8 cellular contexts compared by ENCODE assay signal in the genomic region with DNA sequence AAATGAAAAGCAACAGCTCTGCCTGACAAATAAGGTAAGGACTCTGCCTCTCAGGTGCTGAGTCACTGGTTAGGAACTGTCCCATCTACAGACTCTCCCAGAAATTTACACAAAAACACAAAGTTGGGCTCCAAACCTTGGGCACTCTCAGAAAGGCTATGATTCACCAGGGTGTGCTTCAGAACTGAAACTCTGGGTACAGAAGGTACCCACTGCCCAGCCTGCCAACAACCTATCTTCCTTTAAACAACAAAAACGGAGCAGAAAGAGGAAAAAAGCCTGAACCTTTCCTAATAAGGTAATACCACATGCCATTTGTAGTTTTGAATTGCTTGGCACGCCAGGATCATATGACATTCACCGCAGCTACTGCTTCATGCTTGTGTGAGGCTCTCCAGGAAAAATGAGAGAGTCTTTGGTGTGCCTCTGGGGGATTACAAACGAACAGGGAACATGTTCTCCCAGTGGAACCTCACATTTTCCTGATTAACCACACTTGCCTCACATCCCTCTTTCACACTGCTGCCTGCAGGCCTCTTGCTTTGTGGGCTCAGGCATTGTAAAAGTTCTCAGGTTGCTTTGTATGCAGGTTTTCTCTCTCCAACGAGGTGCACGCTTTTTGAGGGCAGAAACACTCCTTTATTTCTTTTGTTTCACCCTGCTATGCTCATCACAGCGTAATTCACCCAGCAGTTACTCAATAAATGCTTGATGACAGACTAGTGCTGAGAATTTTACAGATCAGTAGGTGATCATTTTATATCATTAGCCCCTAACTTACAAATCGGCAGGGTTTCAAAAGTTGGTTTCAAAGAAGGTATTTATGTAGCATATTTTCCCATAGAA.
A peak's percentile ranks its signal among the peaks of the same experiment; 100 is the strongest.
DNase-seq lines count a peak whose midpoint lies in the region; ATAC-seq, FAIRE-seq and TF ChIP-seq lines count a peak whose summit lies in the region.

No MANE protein-coding gene starts in this region.

- TF ChIP-seq CTCF in bronchial epithelial cell (IDR thresholded peaks at IDR 0.05; ENCODE audit: insufficient read depth, low read length, severe bottlenecking) = no peak
- TF ChIP-seq CTCF in lower lobe of right lung (IDR thresholded peaks at IDR 0.05) = no peak

- H3K4me3 ChIP-seq in bronchial epithelial cell (ENCODE audit: low read depth, low read length) = peak overlapping the region; percentile 19
- no peak overlapping the region for H3K4me3 ChIP-seq in lower lobe of right lung
- H3K4me3 ChIP-seq in urinary bladder (ENCODE audit: low read depth, low read length) = no peak overlapping the region

- no peaks in the 10 kb centered on the region for H3K9me3 ChIP-seq in lower lobe of right lung

- intact Hi-C loops in lower lobe of right lung (cut with DNase I) = loop anchor here (10.0 kb wide), 2 partner anchors 185 to 215 kb away; no protein-coding TSS in a partner anchor

- H3K27me3 ChIP-seq in bronchial epithelial cell (ENCODE audit: control insufficient read depth, insufficient read depth, low read length) = no peaks in the 10 kb centered on the region
- H3K27me3 ChIP-seq in lower lobe of right lung (ENCODE audit: low read depth) = no peaks in the 10 kb centered on the region

- 35% methylated on average over 8 of the region's 8 CpGs for WGBS in urinary bladder

- H3K4me1 ChIP-seq in lower lobe of right lung (peaks cover 43% of the 10 kb centered on the region), urinary bladder (ENCODE audit: insufficient read depth) (no peaks in the 10 kb centered on the region)

- no peak for FAIRE-seq in bronchial epithelial cell (lab: Jason Lieb, UNC)

- DNase-seq in LoVo (ENCODE audit: low spot score) (peak; percentile 61), bronchial epithelial cell (ENCODE audit: low read depth) (peak; percentile 93), lower lobe of right lung (no peak), SHP77 (lab: John Stamatoyannopoulos, UW) (no peak)

- peak overlapping the region; percentile 58 for H3K27ac ChIP-seq in lower lobe of right lung
- peak overlapping the region; percentile 81 for H3K27ac ChIP-seq in urinary bladder (ENCODE audit: low read depth)

- ATAC-seq in GM18498 (IDR thresholded peaks at IDR 0.05; ENCODE audit: unreplicated experiment) = peak; percentile 45
- ATAC-seq in lower lobe of right lung = peak; percentile 62 to 88
- no peak for ATAC-seq in HG03457 (IDR thresholded peaks at IDR 0.05; ENCODE audit: unreplicated experiment)
- no peak for ATAC-seq in GM19351 (IDR thresholded peaks at IDR 0.05; ENCODE audit: unreplicated experiment)

- no peaks in the 10 kb centered on the region for H3K36me3 ChIP-seq in bronchial epithelial cell (ENCODE audit: control insufficient read depth, insufficient read depth, low read length)
- no peaks in the 10 kb centered on the region for H3K36me3 ChIP-seq in lower lobe of right lung
- no peaks in the 10 kb centered on the region for H3K36me3 ChIP-seq in urinary bladder (ENCODE audit: insufficient read depth)

Comparison
In these comparisons a context has a peak if more than half of its experiments do, and no peak if none do; other contexts are left out.
1. ATAC-seq: peak in GM18498 (single experiment) and lower lobe of right lung (2 of 2); none in HG03457 (single experiment) and GM19351 (single experiment).
2. DNase-seq: peak in LoVo (single experiment) and bronchial epithelial cell (single experiment); none in lower lobe of right lung (single experiment) and SHP77 (0 of 2).